ENCODE assay signal across 12 cellular contexts in genomic region chr3:38084969-38085942, GRCh38. TPM values are rescaled to one million over a fixed set of nuclear protein-coding genes. Genes with fewer than 3 reads are reported as not detected.
DNase-seq lines count a peak whose midpoint lies in the region; ATAC-seq and TF ChIP-seq lines count a peak whose summit lies in the region.
"Had no signal": no experiment of that assay in that cellular context is flagged by ENCODE, and none has a peak within 500 bp of the region (broad histone marks: within the 10 kb centered on the region; RNA-seq: fewer than 3 reads in every experiment).

No MANE protein-coding gene starts in this region.

- H3K36me3 ChIP-seq in gastroesophageal sphincter: no peaks in the 10 kb centered on the region
- H3K36me3 ChIP-seq: adrenal gland had no signal

- no peaks in the 10 kb centered on the region for H3K27me3 Mint-ChIP-seq in activated CD4-positive, alpha-beta T cell treated with anti-CD3 and anti-CD28 coated beads, Interleukin-2, amount 10 ng/mL, durations not matched to agents 24 days and 14 days
- H3K27me3 Mint-ChIP-seq in stimulated activated memory B cell treated with anti-CD40 and anti-IgM and Interleukin-4, amounts not matched to agents 10 μg/mL and 1 μg/mL and 100 μg/mL, for 72 hours: no peaks in the 10 kb centered on the region
- H3K27me3 Mint-ChIP-seq: IgD-negative memory B cell had no signal

- WGBS in gastroesophageal sphincter (ENCODE audit: low coverage in 1 of 2), 2 donors: 83% methylated on average over 4 of the region's 14 CpGs; no CpG with 5 or more reads in 1 of the 2 donors

- H3K4me1 ChIP-seq in gastroesophageal sphincter: no peaks in the 10 kb centered on the region
- H3K4me1 ChIP-seq: adrenal gland had no signal

- peak; percentile 64 for DNase-seq in activated CD4-positive, alpha-beta T cell treated with anti-CD3 and anti-CD28 coated beads, Interleukin-2, amount 10 ng/mL, durations not matched to agents 24 days and 14 days
- no peak for DNase-seq in activated CD4-positive, alpha-beta T cell treated with anti-CD3 and anti-CD28 coated beads for 1 hour
- DNase-seq in SW480 (ENCODE audit: low spot score): peak; percentile 12
- no peak for DNase-seq in NCI-H69 (lab: John Stamatoyannopoulos, UW)
- no peak for DNase-seq in LoVo (ENCODE audit: low spot score)
- no peak for DNase-seq in NCI-H1930 (lab: John Stamatoyannopoulos, UW)
- DNase-seq: mammary epithelial cell, NCI-H2081 treated with DMSO at 0.1 percent for 48 hours had no signal

- no peak for TF ChIP-seq EP300 in gastroesophageal sphincter (IDR thresholded peaks at IDR 0.05)

- peak overlapping the region; percentile 45 for H3K27ac Mint-ChIP-seq in activated CD4-positive, alpha-beta T cell treated with anti-CD3 and anti-CD28 coated beads, Interleukin-2, amount 10 ng/mL, durations not matched to agents 24 days and 14 days
- no peak overlapping the region for H3K27ac Mint-ChIP-seq in stimulated activated memory B cell treated with anti-CD40 and anti-IgM and Interleukin-4, amounts not matched to agents 10 μg/mL and 1 μg/mL and 100 μg/mL, for 72 hours

- no peaks in the 10 kb centered on the region for H3K27me3 ChIP-seq in gastroesophageal sphincter
- H3K27me3 ChIP-seq: adrenal gland had no signal

- H3K9me3 Mint-ChIP-seq in activated CD4-positive, alpha-beta T cell treated with anti-CD3 and anti-CD28 coated beads, Interleukin-2, amount 10 ng/mL, durations not matched to agents 24 days and 14 days: peaks cover 7% of the 10 kb centered on the region
- peaks cover 12% of the 10 kb centered on the region for H3K9me3 Mint-ChIP-seq in stimulated activated memory B cell treated with anti-CD40 and anti-IgM and Interleukin-4, amounts not matched to agents 10 μg/mL and 1 μg/mL and 100 μg/mL, for 72 hours

- no peak for TF ChIP-seq CTCF in gastroesophageal sphincter (IDR thresholded peaks at IDR 0.05)

- no peak for TF ChIP-seq POLR2A in gastroesophageal sphincter (IDR thresholded peaks at IDR 0.05)

- H3K9me3 ChIP-seq in gastroesophageal sphincter: peaks cover 0 to 30% (median 0%) of the 10 kb centered on the region in 3 donors
- H3K9me3 ChIP-seq: adrenal gland had no signal

- H3K36me3 Mint-ChIP-seq in activated CD4-positive, alpha-beta T cell treated with anti-CD3 and anti-CD28 coated beads, Interleukin-2, amount 10 ng/mL, durations not matched to agents 24 days and 14 days (ENCODE audit: low read depth): peaks cover 4% of the 10 kb centered on the region
- no peaks in the 10 kb centered on the region for H3K36me3 Mint-ChIP-seq in stimulated activated memory B cell treated with anti-CD40 and anti-IgM and Interleukin-4, amounts not matched to agents 10 μg/mL and 1 μg/mL and 100 μg/mL, for 72 hours

- H3K4me3 Mint-ChIP-seq in activated CD4-positive, alpha-beta T cell treated with anti-CD3 and anti-CD28 coated beads, Interleukin-2, amount 10 ng/mL, durations not matched to agents 24 days and 14 days: no peak overlapping the region
- no peak overlapping the region for H3K4me3 Mint-ChIP-seq in stimulated activated memory B cell treated with anti-CD40 and anti-IgM and Interleukin-4, amounts not matched to agents 10 μg/mL and 1 μg/mL and 100 μg/mL, for 72 hours

- no peaks in the 10 kb centered on the region for H3K4me1 Mint-ChIP-seq in activated CD4-positive, alpha-beta T cell treated with anti-CD3 and anti-CD28 coated beads, Interleukin-2, amount 10 ng/mL, durations not matched to agents 24 days and 14 days
- H3K4me1 Mint-ChIP-seq in stimulated activated memory B cell treated with anti-CD40 and anti-IgM and Interleukin-4, amounts not matched to agents 10 μg/mL and 1 μg/mL and 100 μg/mL, for 72 hours: no peaks in the 10 kb centered on the region
- H3K4me1 Mint-ChIP-seq: IgD-negative memory B cell had no signal

- H3K4me3 ChIP-seq in gastroesophageal sphincter: no peak overlapping the region
- H3K4me3 ChIP-seq: adrenal gland had no signal

- no peak overlapping the region for H3K27ac ChIP-seq in gastroesophageal sphincter
- H3K27ac ChIP-seq: adrenal gland had no signal

- ATAC-seq in gastroesophageal sphincter: peak; percentile 16
- ATAC-seq in stimulated activated memory B cell treated with anti-CD40 and anti-IgM and Interleukin-4, amounts not matched to agents 10 μg/mL and 1 μg/mL and 100 μg/mL, for 72 hours: peak; percentile 24

- intact Hi-C loops in activated CD4-positive, alpha-beta T cell treated with anti-CD3 and anti-CD28 coated beads, Interleukin-2, amount 10 ng/mL, durations not matched to agents 24 days and 14 days (cut with micrococcal nuclease): no loop called here

RNA-seq across cellular contexts. Expression of gene DLEC1, which starts 46.2 kb away (rescaled TPM):
- total RNA-seq in activated CD4-positive, alpha-beta T cell treated with anti-CD3 and anti-CD28 coated beads, Interleukin-2, amount 10 ng/mL, durations not matched to agents 24 days and 14 days: 0.17 and 0.54 TPM in 2 replicates
- under 1 TPM; 0.07 to 0.78 (median 0.16) TPM for total RNA-seq in gastroesophageal sphincter

RNA-seq across cellular contexts. Expression of gene ACAA1, which starts 51.7 kb away (rescaled TPM):
- 68.7 and 71.6 TPM in 2 replicates for total RNA-seq in activated CD4-positive, alpha-beta T cell treated with anti-CD3 and anti-CD28 coated beads, Interleukin-2, amount 10 ng/mL, durations not matched to agents 24 days and 14 days
- total RNA-seq in gastroesophageal sphincter: 10 to 100 TPM; 28.3 to 46.6 (median 41.2) TPM

RNA-seq across cellular contexts. Expression of gene MYD88, which starts 53.2 kb away (rescaled TPM):
- total RNA-seq in activated CD4-positive, alpha-beta T cell treated with anti-CD3 and anti-CD28 coated beads, Interleukin-2, amount 10 ng/mL, durations not matched to agents 24 days and 14 days: 32.0 and 36.9 TPM in 2 replicates
- 10 to 100 TPM; 18.5 to 36.8 (median 29.6) TPM for total RNA-seq in gastroesophageal sphincter

RNA-seq across cellular contexts. Expression of gene PLCD1, which starts 55.8 kb away (rescaled TPM):
- 4.1 and 4.2 TPM in 2 replicates for total RNA-seq in activated CD4-positive, alpha-beta T cell treated with anti-CD3 and anti-CD28 coated beads, Interleukin-2, amount 10 ng/mL, durations not matched to agents 24 days and 14 days
- total RNA-seq in gastroesophageal sphincter: 10 to 100 TPM; 25.4 to 29.8 (median 27.1) TPM

Comparison
In these comparisons a context has a peak if more than half of its experiments do, and no peak if none do; other contexts are left out.
1. DNase-seq: peak in activated CD4-positive, alpha-beta T cell treated with anti-CD3 and anti-CD28 coated beads, Interleukin-2, amount 10 ng/mL, durations not matched to agents 24 days and 14 days (single experiment) and SW480 (single experiment); none in activated CD4-positive, alpha-beta T cell treated with anti-CD3 and anti-CD28 coated beads for 1 hour (single experiment), NCI-H69 (single experiment), LoVo (single experiment) and NCI-H1930 (0 of 2).